In the genomic region with DNA sequence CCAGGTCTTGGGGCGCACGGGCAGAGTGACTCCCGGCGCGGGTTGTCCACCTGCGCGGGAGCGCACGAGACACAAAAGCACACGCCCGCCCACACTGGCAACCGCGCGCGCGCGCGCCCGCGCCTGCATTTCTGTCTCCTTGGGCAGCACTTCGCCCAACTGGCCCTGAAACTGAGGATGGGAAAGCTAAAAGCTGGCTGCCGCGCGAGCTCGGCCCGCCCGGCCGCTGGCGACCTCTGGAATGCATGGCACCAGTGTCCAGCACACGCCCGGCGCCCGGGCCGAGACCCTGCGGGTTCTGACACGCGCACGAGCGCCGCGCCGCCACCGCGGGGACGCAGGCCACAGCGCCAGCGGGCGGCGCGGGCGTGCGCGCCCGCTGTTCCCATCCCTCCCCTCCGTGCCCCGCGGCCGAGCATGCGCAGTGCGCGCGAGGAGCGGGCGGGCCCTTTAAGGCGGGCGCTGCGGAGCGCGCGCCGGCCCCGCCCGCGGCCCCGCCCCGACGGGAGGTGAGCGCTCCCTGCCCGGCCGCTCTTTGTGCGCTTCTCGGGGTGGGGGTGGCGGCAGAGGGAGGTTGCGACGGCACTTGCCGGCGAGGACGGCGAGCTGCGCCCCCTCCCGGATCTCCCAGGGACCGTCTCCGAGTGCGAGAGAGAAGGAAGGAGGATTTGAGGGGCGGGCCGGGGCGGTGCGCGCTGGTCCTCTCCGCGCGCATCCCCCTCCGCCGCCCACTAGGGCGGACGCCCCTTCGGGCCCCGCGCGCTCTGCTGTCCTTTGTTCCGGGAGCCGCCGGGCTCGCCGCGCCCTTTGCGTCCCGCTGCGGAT, we compare ENCODE assay signal across 2 cellular contexts.
TF ChIP-seq lines count a peak whose summit lies in the region.

No MANE protein-coding gene starts in this region.

TF ChIP-seq in HEK293, 187 proteins besides CTCF, POLR2A, EP300 and RAD21 (continued from another document and continues in another):
- TF ChIP-seq, protein P1, sequence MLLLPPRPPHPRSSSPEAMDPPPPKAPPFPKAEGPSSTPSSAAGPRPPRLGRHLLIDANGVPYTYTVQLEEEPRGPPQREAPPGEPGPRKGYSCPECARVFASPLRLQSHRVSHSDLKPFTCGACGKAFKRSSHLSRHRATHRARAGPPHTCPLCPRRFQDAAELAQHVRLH (tag by site-specific recombination; IDR thresholded peaks at IDR 0.05), result no peak
- no peak for TF ChIP-seq MEIS1 (CRISPR knock-in tag; IDR thresholded peaks at IDR 0.05; ENCODE audit: borderline replicate concordance)
- TF ChIP-seq SP3 (tag by site-specific recombination; IDR thresholded peaks at IDR 0.05), result peak; percentile 88
- TF ChIP-seq ZNF549 (tag by site-specific recombination; IDR thresholded peaks at IDR 0.05), result no peak
- peak; percentile 27; the same call in 1 of the 2 replicates for TF ChIP-seq WT1 (tag by site-specific recombination; IDR thresholded peaks at IDR 0.05)
- TF ChIP-seq, protein P2, sequence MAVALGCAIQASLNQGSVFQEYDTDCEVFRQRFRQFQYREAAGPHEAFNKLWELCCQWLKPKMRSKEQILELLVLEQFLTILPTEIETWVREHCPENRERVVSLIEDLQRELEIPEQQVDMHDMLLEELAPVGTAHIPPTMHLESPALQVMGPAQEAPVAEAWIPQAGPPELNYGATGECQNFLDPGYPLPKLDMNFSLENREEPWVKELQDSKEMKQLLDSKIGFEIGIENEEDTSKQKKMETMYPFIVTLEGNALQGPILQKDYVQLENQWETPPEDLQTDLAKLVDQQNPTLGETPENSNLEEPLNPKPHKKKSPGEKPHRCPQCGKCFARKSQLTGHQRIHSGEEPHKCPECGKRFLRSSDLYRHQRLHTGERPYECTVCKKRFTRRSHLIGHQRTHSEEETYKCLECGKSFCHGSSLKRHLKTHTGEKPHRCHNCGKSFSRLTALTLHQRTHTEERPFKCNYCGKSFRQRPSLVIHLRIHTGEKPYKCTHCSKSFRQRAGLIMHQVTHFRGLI (tag by site-specific recombination; IDR thresholded peaks at IDR 0.05), result peak; percentile 98
- TF ChIP-seq YY1 (tag by site-specific recombination; IDR thresholded peaks at IDR 0.05), result peak; percentile 19; the same call in 1 of the 2 replicates
- TF ChIP-seq ZNF391 (tag by site-specific recombination; IDR thresholded peaks at IDR 0.05; ENCODE audit: borderline replicate concordance, low read depth), result no peak
- TF ChIP-seq ZNF701 (tag by site-specific recombination; IDR thresholded peaks at IDR 0.05), result no peak
- peak; percentile 55 for TF ChIP-seq ZNF501 (tag by site-specific recombination; IDR thresholded peaks at IDR 0.05)
- no peak for TF ChIP-seq ZNF274 (IDR thresholded peaks at IDR 0.05; ENCODE audit: low read length)
- no peak for TF ChIP-seq ZNF274 (tag by site-specific recombination; IDR thresholded peaks at IDR 0.05; ENCODE audit: borderline replicate concordance)
- TF ChIP-seq ZNF19 (tag by site-specific recombination; IDR thresholded peaks at IDR 0.05; ENCODE audit: low read depth), result no peak
- TF ChIP-seq HOXC10 (CRISPR knock-in tag; IDR thresholded peaks at IDR 0.05), result no peak
- TF ChIP-seq, protein P3, sequence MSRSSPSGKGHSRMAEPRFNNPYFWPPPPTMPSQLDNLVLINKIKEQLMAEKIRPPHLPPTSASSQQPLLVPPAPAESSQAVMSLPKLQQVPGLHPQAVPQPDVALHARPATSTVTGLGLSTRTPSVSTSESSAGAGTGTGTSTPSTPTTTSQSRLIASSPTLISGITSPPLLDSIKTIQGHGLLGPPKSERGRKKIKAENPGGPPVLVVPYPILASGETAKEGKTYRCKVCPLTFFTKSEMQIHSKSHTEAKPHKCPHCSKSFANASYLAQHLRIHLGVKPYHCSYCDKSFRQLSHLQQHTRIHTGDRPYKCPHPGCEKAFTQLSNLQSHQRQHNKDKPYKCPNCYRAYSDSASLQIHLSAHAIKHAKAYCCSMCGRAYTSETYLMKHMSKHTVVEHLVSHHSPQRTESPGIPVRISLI (tag by site-specific recombination; IDR thresholded peaks at IDR 0.05), result no peak
- no peak for TF ChIP-seq ZNF133 (tag by site-specific recombination; IDR thresholded peaks at IDR 0.05)
- TF ChIP-seq PRDM1 (tag by site-specific recombination; IDR thresholded peaks at IDR 0.05), result no peak
- TF ChIP-seq ZNF132 (tag by site-specific recombination; IDR thresholded peaks at IDR 0.05; ENCODE audit: borderline replicate concordance), result no peak
- no peak for TF ChIP-seq ZNF623 (tag by site-specific recombination; IDR thresholded peaks at IDR 0.05)
- TF ChIP-seq ZNF223 (tag by site-specific recombination; IDR thresholded peaks at IDR 0.05), result no peak
- TF ChIP-seq, protein P4, sequence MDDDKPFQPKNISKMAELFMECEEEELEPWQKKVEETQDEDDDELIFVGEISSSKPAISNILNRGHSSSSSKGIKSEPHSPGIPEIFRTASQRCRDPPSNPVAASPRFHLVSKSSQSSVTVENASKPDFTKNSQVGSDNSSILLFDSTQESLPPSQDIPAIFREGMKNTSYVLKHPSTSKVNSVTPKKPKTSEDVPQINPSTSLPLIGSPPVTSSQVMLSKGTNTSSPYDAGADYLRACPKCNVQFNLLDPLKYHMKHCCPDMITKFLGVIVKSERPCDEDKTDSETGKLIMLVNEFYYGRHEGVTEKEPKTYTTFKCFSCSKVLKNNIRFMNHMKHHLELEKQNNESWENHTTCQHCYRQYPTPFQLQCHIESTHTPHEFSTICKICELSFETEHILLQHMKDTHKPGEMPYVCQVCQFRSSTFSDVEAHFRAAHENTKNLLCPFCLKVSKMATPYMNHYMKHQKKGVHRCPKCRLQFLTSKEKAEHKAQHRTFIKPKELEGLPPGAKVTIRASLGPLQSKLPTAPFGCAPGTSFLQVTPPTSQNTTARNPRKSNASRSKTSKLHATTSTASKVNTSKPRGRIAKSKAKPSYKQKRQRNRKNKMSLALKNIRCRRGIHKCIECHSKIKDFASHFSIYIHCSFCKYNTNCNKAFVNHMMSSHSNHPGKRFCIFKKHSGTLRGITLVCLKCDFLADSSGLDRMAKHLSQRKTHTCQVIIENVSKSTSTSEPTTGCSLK (tag by site-specific recombination; IDR thresholded peaks at IDR 0.05), result no peak
- no peak for TF ChIP-seq ZNF548 (tag by site-specific recombination; IDR thresholded peaks at IDR 0.05)
- TF ChIP-seq, protein P5, sequence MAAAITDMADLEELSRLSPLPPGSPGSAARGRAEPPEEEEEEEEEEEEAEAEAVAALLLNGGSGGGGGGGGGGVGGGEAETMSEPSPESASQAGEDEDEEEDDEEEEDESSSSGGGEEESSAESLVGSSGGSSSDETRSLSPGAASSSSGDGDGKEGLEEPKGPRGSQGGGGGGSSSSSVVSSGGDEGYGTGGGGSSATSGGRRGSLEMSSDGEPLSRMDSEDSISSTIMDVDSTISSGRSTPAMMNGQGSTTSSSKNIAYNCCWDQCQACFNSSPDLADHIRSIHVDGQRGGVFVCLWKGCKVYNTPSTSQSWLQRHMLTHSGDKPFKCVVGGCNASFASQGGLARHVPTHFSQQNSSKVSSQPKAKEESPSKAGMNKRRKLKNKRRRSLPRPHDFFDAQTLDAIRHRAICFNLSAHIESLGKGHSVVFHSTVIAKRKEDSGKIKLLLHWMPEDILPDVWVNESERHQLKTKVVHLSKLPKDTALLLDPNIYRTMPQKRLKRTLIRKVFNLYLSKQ (tag by site-specific recombination; IDR thresholded peaks at IDR 0.05; ENCODE audit: borderline replicate concordance), result no peak
- TF ChIP-seq ZNF785 (tag by site-specific recombination; IDR thresholded peaks at IDR 0.05), result no peak
- peak; percentile 62 for TF ChIP-seq SP7 (tag by site-specific recombination; IDR thresholded peaks at IDR 0.05)

TF ChIP-seq in SK-N-SH, 30 proteins besides CTCF, POLR2A, EP300 and RAD21 (continued from another document):
- TF ChIP-seq, protein P6, sequence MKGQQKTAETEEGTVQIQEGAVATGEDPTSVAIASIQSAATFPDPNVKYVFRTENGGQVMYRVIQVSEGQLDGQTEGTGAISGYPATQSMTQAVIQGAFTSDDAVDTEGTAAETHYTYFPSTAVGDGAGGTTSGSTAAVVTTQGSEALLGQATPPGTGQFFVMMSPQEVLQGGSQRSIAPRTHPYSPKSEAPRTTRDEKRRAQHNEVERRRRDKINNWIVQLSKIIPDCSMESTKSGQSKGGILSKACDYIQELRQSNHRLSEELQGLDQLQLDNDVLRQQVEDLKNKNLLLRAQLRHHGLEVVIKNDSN (IDR thresholded peaks at IDR 0.05; ENCODE audit: borderline replicate concordance, low read depth), result no peak
- TF ChIP-seq YY1 (IDR thresholded peaks at IDR 0.05; ENCODE audit: low read depth) (no peak), CHD2 (IDR thresholded peaks at IDR 0.05; ENCODE audit: low read length, partially characterized antibody) (peak; percentile 86), EZH2phosphoT487 (IDR thresholded peaks at IDR 0.05; ENCODE audit: borderline replicate concordance, low read depth) (no peak), POLR2AphosphoS5 (IDR thresholded peaks at IDR 0.05; ENCODE audit: low read depth, low read length) (peak; percentile 35; the same call in 1 of the 2 replicates)
